In the genomic region with DNA sequence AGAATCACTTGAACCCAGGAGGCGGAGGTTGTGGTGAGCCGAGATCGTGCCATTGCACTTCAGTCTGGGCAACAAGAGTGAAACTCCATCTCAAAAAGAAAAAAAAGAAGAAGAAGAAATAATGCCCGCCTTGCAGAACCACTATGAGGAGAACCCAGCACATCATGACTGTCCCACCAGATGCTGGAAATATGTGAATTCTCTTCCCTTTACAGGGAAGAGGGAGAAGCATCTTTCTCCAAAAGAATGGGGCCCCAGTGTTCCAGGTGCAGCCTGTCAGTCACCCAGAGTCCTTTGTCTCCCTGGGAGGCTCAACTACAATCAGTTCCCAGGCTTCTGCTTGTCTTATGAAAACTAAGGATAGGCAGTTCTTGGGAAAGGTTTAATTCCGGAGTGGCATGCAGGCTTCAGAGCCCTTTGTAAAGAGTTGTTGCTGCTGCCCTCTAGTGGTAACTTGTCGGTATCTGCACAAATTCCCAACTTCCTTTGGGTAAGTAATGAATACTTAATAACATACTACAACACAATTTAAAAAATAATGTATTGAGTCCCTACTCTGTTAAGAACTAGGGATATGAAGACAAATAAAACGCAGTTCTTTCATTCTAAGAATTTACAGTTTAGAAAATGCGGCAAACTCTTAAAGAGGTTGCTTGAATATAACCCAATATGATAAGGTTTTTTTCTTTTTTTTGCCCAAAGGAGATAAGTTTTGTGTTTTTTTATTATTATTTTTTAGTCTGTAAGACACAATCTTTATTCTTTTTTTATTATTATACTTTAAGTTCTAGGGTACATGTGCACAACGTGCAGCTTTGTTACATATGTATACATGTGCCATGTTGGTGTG, we compare ENCODE assay signal across 8 cellular contexts. TPM values are rescaled to one million over a fixed set of nuclear protein-coding genes. Genes with fewer than 3 reads are reported as not detected.
DNase-seq lines count a peak whose midpoint lies in the region; ATAC-seq and TF ChIP-seq lines count a peak whose summit lies in the region.

No MANE protein-coding gene starts in this region.

- H3K4me1 ChIP-seq in OCI-LY7 (ENCODE audit: insufficient read depth, low read length, poor library complexity, severe bottlenecking), result no peaks in the 10 kb centered on the region
- no peaks in the 10 kb centered on the region for H3K4me1 ChIP-seq in gastroesophageal sphincter
- no peaks in the 10 kb centered on the region for H3K4me1 ChIP-seq in parathyroid adenoma

- H3K79me2 ChIP-seq in OCI-LY7 (ENCODE audit: insufficient read depth, low read depth, low read length) (no peaks in the 10 kb centered on the region), parathyroid adenoma (no peaks in the 10 kb centered on the region)

- H3K36me3 ChIP-seq in OCI-LY7 (ENCODE audit: insufficient read depth, low read length), result no peaks in the 10 kb centered on the region
- H3K36me3 ChIP-seq in gastroesophageal sphincter, result no peaks in the 10 kb centered on the region
- H3K36me3 ChIP-seq in parathyroid adenoma (ENCODE audit: control insufficient read depth, insufficient read depth, low read length), result no peaks in the 10 kb centered on the region

- TF ChIP-seq POLR2A in gastroesophageal sphincter (IDR thresholded peaks at IDR 0.05), result no peak

- H3K9me3 ChIP-seq in OCI-LY7 (ENCODE audit: low read length) (no peaks in the 10 kb centered on the region), gastroesophageal sphincter (no peaks in the 10 kb centered on the region), parathyroid adenoma (ENCODE audit: control insufficient read depth, low read length) (no peaks in the 10 kb centered on the region)

- H3K4me3 ChIP-seq in OCI-LY7 (ENCODE audit: low read depth, low read length, poor library complexity, severe bottlenecking) (no peak overlapping the region), gastroesophageal sphincter (no peak overlapping the region), parathyroid adenoma (ENCODE audit: low read depth, low read length) (no peak overlapping the region)

- H3K4me2 ChIP-seq in OCI-LY7 (ENCODE audit: low read length), result no peak overlapping the region
- H3K4me2 ChIP-seq in parathyroid adenoma (ENCODE audit: low read length), result no peak overlapping the region

- ATAC-seq in gastroesophageal sphincter (no peak), GM18909 (IDR thresholded peaks at IDR 0.05; ENCODE audit: poor library complexity, unreplicated experiment) (no peak), GM21423 (IDR thresholded peaks at IDR 0.05; ENCODE audit: unreplicated experiment) (no peak)

- 14 to 18% methylated on average over 5 to 6 of the region's 9 CpGs for WGBS in gastroesophageal sphincter (ENCODE audit: low coverage in 1 of 2), 2 donors

- DNase-seq in DMS79 (lab: John Stamatoyannopoulos, UW) (peak; percentile 1), HuH-7.5 (ENCODE audit: low spot score) (peak; percentile 56), OCI-LY7 (ENCODE audit: low spot score) (peak; percentile 71)
- DNase-seq in activated naive CD4-positive, alpha-beta T cell treated with Interleukin-2 at 50 U/mL for 16 hours, result peak; percentile 38

- peak; percentile 89 for TF ChIP-seq CTCF in OCI-LY7 (conservative IDR thresholded peaks at IDR 0.05; ENCODE audit: low read length)
- peak; percentile 48 to 74 (median 62) for TF ChIP-seq CTCF in gastroesophageal sphincter (IDR thresholded peaks at IDR 0.05)
- peak; percentile 50 for TF ChIP-seq CTCF in parathyroid adenoma (IDR thresholded peaks at IDR 0.05)

- POLR2A ChIA-PET in OCI-LY7 (lab: Charles Lee), result no interaction called here

- no peak overlapping the region for H3K9ac ChIP-seq in parathyroid adenoma

- intact Hi-C loops in OCI-LY7 (cut with micrococcal nuclease; ENCODE audit: unreplicated experiment), result loop anchor here (1.0 kb wide), 1 partner anchor 64 kb away; no protein-coding TSS in a partner anchor

- H2AFZ ChIP-seq in OCI-LY7 (ENCODE audit: low read length), result no peak overlapping the region
- peak overlapping the region; percentile 22 for H2AFZ ChIP-seq in parathyroid adenoma

- H3K27me3 ChIP-seq in gastroesophageal sphincter, result peaks cover 36% of the 10 kb centered on the region
- no peaks in the 10 kb centered on the region for H3K27me3 ChIP-seq in parathyroid adenoma (ENCODE audit: control insufficient read depth, insufficient read depth, low read length)

- BruUV-seq in OCI-LY7 (replicated peaks; lab: Mats Ljungman, UMichigan), result no TSS peak

- H3K27ac ChIP-seq in OCI-LY7 (ENCODE audit: low read depth, low read length, poor library complexity, severe bottlenecking), result no peak overlapping the region
- H3K27ac ChIP-seq in gastroesophageal sphincter, result no peak overlapping the region
- no peak overlapping the region for H3K27ac ChIP-seq in parathyroid adenoma

- no peaks in the 10 kb centered on the region for H3K9me2 ChIP-seq in OCI-LY7 (ENCODE audit: insufficient read depth, low read length)

- CTCF ChIA-PET in OCI-LY7 (lab: Charles Lee; ENCODE audit: unreplicated experiment), result no interaction called here

- H4K20me1 ChIP-seq in OCI-LY7 (ENCODE audit: insufficient read depth, low read length), result no peaks in the 10 kb centered on the region

- no peak for TF ChIP-seq EP300 in gastroesophageal sphincter (IDR thresholded peaks at IDR 0.05)

RNA-seq across cellular contexts. Expression of gene TICRR, which starts 18.6 kb away (rescaled TPM):
- total RNA-seq in OCI-LY7 (2014; rRNA removed; shearing (Covaris generic)), result 25.9 and 26.2 TPM in 2 replicates
- total RNA-seq in OCI-LY7 (2022), result 42.6 and 44.4 TPM in 2 replicates
- total RNA-seq in gastroesophageal sphincter, result 1 to 10 TPM in 1 of 4 donors, not detected in 3; 1.2 TPM

Comparison
In these comparisons a context has a peak if more than half of its experiments do, and no peak if none do; other contexts are left out.
1. DNase-seq: peak in every context shown above with its lines; median percentile 71 in OCI-LY7; 56 in HuH-7.5; 38 in activated naive CD4-positive, alpha-beta T cell treated with Interleukin-2 at 50 U/mL for 16 hours; 1 in DMS79.
2. RNA of gene TICRR, which starts 18.6 kb away (total RNA-seq): 25.9 to 44.4 TPM in OCI-LY7; 1.2 TPM in gastroesophageal sphincter; every median in the first group is over 10 times any median in the second.
3. Peak in every context shown above with its lines, with median percentiles within 50 percentile points of each other: CTCF ChIP-seq.